ENCODE assay signal across 8 cellular contexts in genomic region chr1:54714881-54715492, GRCh38. TPM values are rescaled to one million over a fixed set of nuclear protein-coding genes. Genes with fewer than 3 reads are reported as not detected.
DNase-seq lines count a peak whose midpoint lies in the region; TF ChIP-seq lines count a peak whose summit lies in the region.

No MANE protein-coding gene starts in this region.

- H3K4me3 ChIP-seq in SU-DHL-6 (ENCODE audit: insufficient read depth, low read length, poor library complexity, severe bottlenecking) (no peak overlapping the region), foreskin fibroblast (ENCODE audit: low read depth in 1 of 2, low read length in 2 of 2) (peak overlapping the region; percentile 89 to 98)

- no peaks in the 10 kb centered on the region for H3K27me3 ChIP-seq in SU-DHL-6 (ENCODE audit: low read length)

- no peaks in the 10 kb centered on the region for H3K36me3 ChIP-seq in SU-DHL-6 (ENCODE audit: low read length)

- peak overlapping the region; percentile 68 for H2AFZ ChIP-seq in SU-DHL-6 (ENCODE audit: low read depth, low read length, severe bottlenecking)

- H3K27ac ChIP-seq in SU-DHL-6 (ENCODE audit: low read depth, low read length): no peak overlapping the region

- H3K79me2 ChIP-seq in SU-DHL-6 (ENCODE audit: insufficient read depth, low read length): peaks cover 19% of the 10 kb centered on the region

- DNase-seq in Calu3 (no peak), foreskin fibroblast (no peak), progenitor cell of endocrine pancreas (ENCODE audit: low spot score, unreplicated experiment) (no peak), RKO (ENCODE audit: low spot score) (no peak), NCI-H2107 (lab: John Stamatoyannopoulos, UW) (no peak), GM19238 (ENCODE audit: insufficient read length, low spot score) (no peak), NCI-H69 (lab: John Stamatoyannopoulos, UW) (no peak)

- BruUV-seq in Calu3 (replicated peaks; lab: Mats Ljungman, UMichigan): no TSS peak

- CTCF ChIA-PET in Calu3 (lab: Charles Lee): interaction anchor here (1.9 kb wide), 1 partner anchor 10 kb away, joined by 5 read pairs; no protein-coding TSS in a partner anchor

- H3F3A ChIP-seq in SU-DHL-6 (ENCODE audit: insufficient read depth): no peaks in the 10 kb centered on the region

- peak overlapping the region; percentile 50 for H3K4me2 ChIP-seq in SU-DHL-6 (ENCODE audit: low read depth, low read length, poor library complexity, severe bottlenecking)

- H3K4me1 Mint-ChIP-seq in Calu3 (ENCODE audit: low read depth, unreplicated experiment) (peaks cover 16% of the 10 kb centered on the region), progenitor cell of endocrine pancreas (ENCODE audit: low read depth) (peaks cover 10% of the 10 kb centered on the region)

- H4K20me1 ChIP-seq in SU-DHL-6 (ENCODE audit: low read depth, low read length): no peaks in the 10 kb centered on the region

- H3K9me2 ChIP-seq in SU-DHL-6 (replicated peaks; ENCODE audit: insufficient read depth, low read length): no peaks in the 10 kb centered on the region

- peaks cover 29% of the 10 kb centered on the region for H3K36me3 Mint-ChIP-seq in Calu3 (ENCODE audit: insufficient read depth, unreplicated experiment)
- peaks cover 8% of the 10 kb centered on the region for H3K36me3 Mint-ChIP-seq in progenitor cell of endocrine pancreas (ENCODE audit: insufficient read depth)

- H3K4me3 Mint-ChIP-seq in Calu3 (ENCODE audit: low read depth, unreplicated experiment): peak overlapping the region; percentile 82
- peak overlapping the region; percentile 87 for H3K4me3 Mint-ChIP-seq in progenitor cell of endocrine pancreas (ENCODE audit: low read depth)

- H3K27me3 Mint-ChIP-seq in Calu3 (ENCODE audit: unreplicated experiment) (peaks cover 38% of the 10 kb centered on the region), progenitor cell of endocrine pancreas (peaks cover 30% of the 10 kb centered on the region)

- no peaks in the 10 kb centered on the region for H3K9me3 ChIP-seq in SU-DHL-6 (ENCODE audit: insufficient read depth, low read length)

- H3K27ac Mint-ChIP-seq in Calu3 (ENCODE audit: unreplicated experiment) (peak overlapping the region; percentile 15), progenitor cell of endocrine pancreas (no peak overlapping the region)

- intact Hi-C loops in Calu3 (cut with micrococcal nuclease; ENCODE audit: unreplicated experiment): no loop called here

- TF ChIP-seq CTCF in Calu3 (IDR thresholded peaks at IDR 0.05; ENCODE audit: unreplicated experiment) (no peak), SU-DHL-6 (IDR thresholded peaks at IDR 0.05; ENCODE audit: insufficient read depth, low read length, poor library complexity, severe bottlenecking) (no peak), foreskin fibroblast (IDR thresholded peaks at IDR 0.05; ENCODE audit: low read depth, low read length) (no peak), progenitor cell of endocrine pancreas (IDR thresholded peaks at IDR 0.05; ENCODE audit: unreplicated experiment) (no peak)

- peak overlapping the region; percentile 76 for H3K9ac ChIP-seq in SU-DHL-6 (ENCODE audit: low read length)

- H3K9me3 Mint-ChIP-seq in Calu3 (ENCODE audit: low read depth, unreplicated experiment): no peaks in the 10 kb centered on the region
- no peaks in the 10 kb centered on the region for H3K9me3 Mint-ChIP-seq in progenitor cell of endocrine pancreas (ENCODE audit: low read depth)

RNA-seq across cellular contexts. Expression of gene TTC4, which starts 0.7 kb away (rescaled TPM):
- total RNA-seq in Calu3 (2022): 22.9 and 26.0 TPM in 2 replicates
- total RNA-seq in progenitor cell of endocrine pancreas: 22.6 and 24.0 TPM in 2 replicates

RNA-seq across cellular contexts. Expression of gene PARS2, which starts 49.3 kb away (rescaled TPM):
- total RNA-seq in Calu3 (2022) (9.0 and 10.0 TPM in 2 replicates), progenitor cell of endocrine pancreas (9.1 and 11.0 TPM in 2 replicates)
